9 cellular contexts compared by ENCODE assay signal in genomic region chr14:35366048-35366428, GRCh38. TPM values are rescaled to one million over a fixed set of nuclear protein-coding genes. Genes with fewer than 3 reads are reported as not detected.
DNase-seq lines count a peak whose midpoint lies in the region; ATAC-seq, FAIRE-seq and TF ChIP-seq lines count a peak whose summit lies in the region.
"Had no signal": no experiment of that assay in that cellular context is flagged by ENCODE, and none has a peak within 500 bp of the region (broad histone marks: within the 10 kb centered on the region; RNA-seq: fewer than 3 reads in every experiment).

No MANE protein-coding gene starts in this region.

- H3K4me1 Mint-ChIP-seq in activated CD8-positive, alpha-beta T cell treated with anti-CD3 and anti-CD28 coated beads, Interleukin-2, amount 10 ng/mL, durations not matched to agents 7 days and 5 days (ENCODE audit: low read depth) = peaks cover 46% of the 10 kb centered on the region

- no peak for TF ChIP-seq POLR2A in GM12892 (IDR thresholded peaks at IDR 0.05; ENCODE audit: low read depth, low read length)

- peak overlapping the region; percentile 59 for H3K27ac ChIP-seq in left ventricle myocardium inferior (replicated peaks)

- no peak for FAIRE-seq in GM12892 (lab: Jason Lieb, UNC)

- CTCF ChIA-PET in activated CD8-positive, alpha-beta T cell treated with anti-CD3 and anti-CD28 coated beads, Interleukin-2, amount 10 ng/mL, durations not matched to agents 7 days and 5 days (lab: Charles Lee) = interaction anchor here (0.7 to 3.3 kb wide), 7 partner anchors 8 to 137 kb away, joined by 4 to 30 read pairs (median 5); partner anchors contain the start of gene NFKBIA

- intact Hi-C loops in left ventricle myocardium inferior (cut with micrococcal nuclease) = no loop called here

- DNase-seq in H7 (peak; percentile 19), left ventricle myocardium inferior (no peak), NCI-H2171 treated with DMSO at 0.1 percent for 48 hours (lab: John Stamatoyannopoulos, UW) (no peak), GM12892 (ENCODE audit: insufficient read length) (no peak)
- no peak for DNase-seq in activated CD8-positive, alpha-beta T cell treated with anti-CD3 and anti-CD28 coated beads, Interleukin-2, amount 10 ng/mL, durations not matched to agents 7 days and 5 days
- DNase-seq in stimulated activated CD4-positive, alpha-beta T cell treated with anti-CD3 and anti-CD28 coated beads, Interleukin-4, amount 100 ng/mL, for 24 hours = peak; percentile 20
- DNase-seq: NCI-H1105 treated with DMSO at 0.1 percent for 48 hours had no signal

- H3K27me3 ChIP-seq in H7 (ENCODE audit: control insufficient read depth, insufficient read depth, low read length) = no peaks in the 10 kb centered on the region
- no peaks in the 10 kb centered on the region for H3K27me3 ChIP-seq in left ventricle myocardium inferior (ENCODE audit: low read depth)

- no peak for ATAC-seq in activated CD8-positive, alpha-beta T cell treated with anti-CD3 and anti-CD28 coated beads, Interleukin-2, amount 10 ng/mL, durations not matched to agents 7 days and 5 days
- no peak for ATAC-seq in GM19023 (IDR thresholded peaks at IDR 0.05; ENCODE audit: unreplicated experiment)
- ATAC-seq in HG03280 (IDR thresholded peaks at IDR 0.05; ENCODE audit: unreplicated experiment) = no peak

- no peak overlapping the region for H3K4me3 Mint-ChIP-seq in activated CD8-positive, alpha-beta T cell treated with anti-CD3 and anti-CD28 coated beads, Interleukin-2, amount 10 ng/mL, durations not matched to agents 7 days and 5 days

- POLR2A ChIA-PET in activated CD8-positive, alpha-beta T cell treated with anti-CD3 and anti-CD28 coated beads, Interleukin-2, amount 10 ng/mL, durations not matched to agents 7 days and 5 days (lab: Charles Lee) = interaction anchor here (0.7 to 6.8 kb wide), 3 partner anchors 9 to 38 kb away, joined by 3 to 107 read pairs (median 5); partner anchors contain the start of gene NFKBIA

- H3K27me3 Mint-ChIP-seq in activated CD8-positive, alpha-beta T cell treated with anti-CD3 and anti-CD28 coated beads, Interleukin-2, amount 10 ng/mL, durations not matched to agents 7 days and 5 days (ENCODE audit: low read depth) = no peaks in the 10 kb centered on the region

- peaks cover 5% of the 10 kb centered on the region for H3K36me3 Mint-ChIP-seq in activated CD8-positive, alpha-beta T cell treated with anti-CD3 and anti-CD28 coated beads, Interleukin-2, amount 10 ng/mL, durations not matched to agents 7 days and 5 days (ENCODE audit: low read depth)

- H3K9me3 ChIP-seq in left ventricle myocardium inferior (replicated peaks) = peaks cover 6% of the 10 kb centered on the region

- peaks cover 4% of the 10 kb centered on the region for H3K9me3 Mint-ChIP-seq in activated CD8-positive, alpha-beta T cell treated with anti-CD3 and anti-CD28 coated beads, Interleukin-2, amount 10 ng/mL, durations not matched to agents 7 days and 5 days (ENCODE audit: insufficient read depth)

- H3K4me1 ChIP-seq in left ventricle myocardium inferior = peaks cover 51% of the 10 kb centered on the region

- H3K4me3 ChIP-seq in H7 (ENCODE audit: insufficient read depth, low read depth, low read length) (no peak overlapping the region), left ventricle myocardium inferior (no peak overlapping the region)

- H3K27ac Mint-ChIP-seq in activated CD8-positive, alpha-beta T cell treated with anti-CD3 and anti-CD28 coated beads, Interleukin-2, amount 10 ng/mL, durations not matched to agents 7 days and 5 days = peak overlapping the region; percentile 64

- H3K36me3 ChIP-seq in H7 (replicated peaks; ENCODE audit: control insufficient read depth, insufficient read depth, low read length) (no peaks in the 10 kb centered on the region), left ventricle myocardium inferior (no peaks in the 10 kb centered on the region)

- TF ChIP-seq CTCF in left ventricle myocardium inferior (IDR thresholded peaks at IDR 0.05; ENCODE audit: borderline replicate concordance) = no peak

RNA-seq across cellular contexts. Expression of gene NFKBIA, which starts 38.5 kb away (rescaled TPM):
- 49.2 and 64.3 TPM in 2 replicates for total RNA-seq in H7 (2014; rRNA removed; shearing (Covaris generic))
- total RNA-seq in activated CD8-positive, alpha-beta T cell treated with anti-CD3 and anti-CD28 coated beads, Interleukin-2, amount 10 ng/mL, durations not matched to agents 7 days and 5 days = 10 to 100 TPM; 56.1 to 56.8 TPM
- 78.0 TPM for total RNA-seq in left ventricle myocardium inferior
- 229 TPM for polyA plus RNA-seq in GM12892 (2012; ENCODE audit: missing spikeins)

Comparison
In these comparisons a context has a peak if more than half of its experiments do, and no peak if none do; other contexts are left out.
1. DNase-seq: peak in H7 (single experiment) and stimulated activated CD4-positive, alpha-beta T cell treated with anti-CD3 and anti-CD28 coated beads, Interleukin-4, amount 100 ng/mL, for 24 hours (single experiment); none in activated CD8-positive, alpha-beta T cell treated with anti-CD3 and anti-CD28 coated beads, Interleukin-2, amount 10 ng/mL, durations not matched to agents 7 days and 5 days (single experiment), left ventricle myocardium inferior (single experiment), NCI-H2171 treated with DMSO at 0.1 percent for 48 hours (single experiment) and GM12892 (single experiment).